25 cellular contexts compared by ENCODE assay signal in the genomic region with DNA sequence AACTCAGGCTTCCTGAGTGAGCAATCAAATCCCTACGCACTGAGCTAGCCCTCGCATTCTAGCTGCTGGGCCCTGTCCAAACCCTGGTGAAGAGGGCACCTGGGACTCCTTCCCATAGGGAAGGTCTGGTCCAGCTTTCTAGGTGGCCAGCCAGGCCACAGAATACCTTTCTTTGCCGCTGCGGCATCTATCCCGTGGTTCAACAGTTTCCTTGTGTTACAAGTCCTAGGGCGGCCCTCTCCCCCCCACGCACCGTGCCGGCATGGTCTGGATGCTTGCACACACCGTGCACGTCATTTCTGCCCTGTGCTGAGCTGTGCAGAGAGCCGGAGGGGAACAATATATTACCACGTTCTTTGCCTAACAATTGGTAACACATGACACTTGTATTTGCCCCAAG.
"Had no signal": no experiment of that assay in that cellular context is flagged by ENCODE, and none has a peak within 500 bp of the region (broad histone marks: within the 10 kb centered on the region; RNA-seq: fewer than 3 reads in every experiment).

No MANE protein-coding gene starts in this region.

- ATAC-seq: heart right ventricle; left lobe of liver; natural killer cell; right cardiac atrium; stimulated activated memory B cell treated with anti-CD40 and anti-IgM and Interleukin-4, amounts not matched to agents 10 μg/mL and 1 μg/mL and 100 μg/mL, for 72 hours; stimulated activated naive CD8-positive, alpha-beta T cell treated with anti-CD3 and anti-CD28 coated beads, Interleukin-15, Interleukin-2, amounts not matched to agents 100 U/mL and 50 U/mL, for 24 hours had no signal

- H3K9me3 Mint-ChIP-seq: dendritic cell treated with granulocyte-macrophage colony-stimulating factor and Interleukin-4, amounts not matched to agents 40 ng/mL and 50 ng/mL, for 4 days; natural killer cell had no signal

- H3K4me3 Mint-ChIP-seq: dendritic cell treated with granulocyte-macrophage colony-stimulating factor and Interleukin-4, amounts not matched to agents 40 ng/mL and 50 ng/mL, for 4 days; memory B cell; natural killer cell; stimulated activated memory B cell treated with anti-CD40 and anti-IgM and Interleukin-4, amounts not matched to agents 10 μg/mL and 1 μg/mL and 100 μg/mL, for 72 hours had no signal

- H3K4me3 ChIP-seq: esophagus squamous epithelium, heart right ventricle, lung, skin epidermis, spleen, testis, tibial artery, upper lobe of left lung had no signal

- H3K4me1 ChIP-seq: esophagus squamous epithelium, heart right ventricle, parathyroid adenoma, spleen, testis, tibial artery, upper lobe of left lung had no signal

- H3K27me3 ChIP-seq: esophagus squamous epithelium, neutrophil, testis, tibial artery, upper lobe of left lung had no signal

- DNase-seq: effector memory CD4-positive, alpha-beta T cell; esophagus squamous epithelium; foreskin melanocyte; glutamatergic neuron; heart right ventricle; hippocampal formation; kidney glomerular epithelial cell; natural killer cell; right cardiac atrium; spleen; stimulated activated CD4-positive, alpha-beta T cell treated with anti-CD3 and anti-CD28 coated beads, Interleukin-4, amount 100 ng/mL, for 4 hours; stimulated activated naive CD8-positive, alpha-beta T cell treated with anti-CD3 and anti-CD28 coated beads, Interleukin-15, Interleukin-2, amounts not matched to agents 100 U/mL and 50 U/mL, for 24 hours; substantia nigra; testis; tibial artery had no signal

- H3K36me3 Mint-ChIP-seq: memory B cell; natural killer cell; stimulated activated memory B cell treated with anti-CD40 and anti-IgM and Interleukin-4, amounts not matched to agents 10 μg/mL and 1 μg/mL and 100 μg/mL, for 72 hours had no signal

- H3K9me3 ChIP-seq: esophagus squamous epithelium, heart right ventricle, neutrophil, testis, tibial artery, upper lobe of left lung had no signal

- H3K27ac ChIP-seq: esophagus squamous epithelium, heart right ventricle, neutrophil, parathyroid adenoma, skin epidermis, spleen, testis, tibial artery, upper lobe of left lung had no signal

- H3K27me3 Mint-ChIP-seq: dendritic cell treated with granulocyte-macrophage colony-stimulating factor and Interleukin-4, amounts not matched to agents 40 ng/mL and 50 ng/mL, for 4 days; memory B cell; stimulated activated memory B cell treated with anti-CD40 and anti-IgM and Interleukin-4, amounts not matched to agents 10 μg/mL and 1 μg/mL and 100 μg/mL, for 72 hours had no signal

- H3K4me1 Mint-ChIP-seq: memory B cell; natural killer cell; stimulated activated memory B cell treated with anti-CD40 and anti-IgM and Interleukin-4, amounts not matched to agents 10 μg/mL and 1 μg/mL and 100 μg/mL, for 72 hours had no signal

- H3K36me3 ChIP-seq: esophagus squamous epithelium, heart right ventricle, neutrophil, spleen, tibial artery, upper lobe of left lung had no signal

- H3K27ac Mint-ChIP-seq: dendritic cell treated with granulocyte-macrophage colony-stimulating factor and Interleukin-4, amounts not matched to agents 40 ng/mL and 50 ng/mL, for 4 days; memory B cell; natural killer cell; progenitor cell of endocrine pancreas; stimulated activated memory B cell treated with anti-CD40 and anti-IgM and Interleukin-4, amounts not matched to agents 10 μg/mL and 1 μg/mL and 100 μg/mL, for 72 hours had no signal
